Comparison of ENCODE assay signal across 1 cellular context in genomic region chr6:82247634-82248232, GRCh38.
TF ChIP-seq lines count a peak whose summit lies in the region.

IBTK (minus strand) TSS chr6:82247744; CDS start chr6:82240486, 7,258 bp downstream.

TF ChIP-seq in HepG2, 621 proteins besides CTCF, POLR2A, EP300 and RAD21 (continued from another document and continues in another):
- TF ChIP-seq DBP (CRISPR knock-in tag; IDR thresholded peaks at IDR 0.05; ENCODE audit: not compliant biosample characterization) (no peak), HMG20A (CRISPR knock-in tag; IDR thresholded peaks at IDR 0.05; ENCODE audit: borderline replicate concordance) (peak; percentile 9; the same call in 1 of the 2 replicates), CC2D1A (CRISPR knock-in tag; IDR thresholded peaks at IDR 0.05) (no peak), ZNF550 (CRISPR knock-in tag; IDR thresholded peaks at IDR 0.05; ENCODE audit: borderline replicate concordance) (no peak), ETV6 (CRISPR knock-in tag; conservative IDR thresholded peaks at IDR 0.05) (no peak), HES4 (CRISPR knock-in tag; IDR thresholded peaks at IDR 0.05; ENCODE audit: borderline replicate concordance) (peak; percentile 18; the same call in 1 of the 2 replicates), POLR2G (IDR thresholded peaks at IDR 0.05; ENCODE audit: low read depth, low read length) (peak; percentile 90), THYN1 (CRISPR knock-in tag; IDR thresholded peaks at IDR 0.05; ENCODE audit: borderline replicate concordance, low read depth) (no peak), ZNF317 (CRISPR knock-in tag; IDR thresholded peaks at IDR 0.05) (no peak; the same call in 1 of the 2 replicates), REXO4 (CRISPR knock-in tag; IDR thresholded peaks at IDR 0.05; ENCODE audit: borderline replicate concordance) (no peak), ZNF564 (CRISPR knock-in tag; IDR thresholded peaks at IDR 0.05) (no peak), ZNF160 (CRISPR knock-in tag; IDR thresholded peaks at IDR 0.05) (peak; percentile 85), NFATC3 (CRISPR knock-in tag; IDR thresholded peaks at IDR 0.05) (no peak), PHF8 (CRISPR knock-in tag; IDR thresholded peaks at IDR 0.05) (peak; percentile 78), DRAP1 (CRISPR knock-in tag; IDR thresholded peaks at IDR 0.05) (no peak; the same call in 1 of the 2 replicates), CENPX (CRISPR knock-in tag; IDR thresholded peaks at IDR 0.05) (no peak), ZNF331 (CRISPR knock-in tag; IDR thresholded peaks at IDR 0.05) (no peak; the same call in 1 of the 2 replicates), PHF20 (CRISPR knock-in tag; IDR thresholded peaks at IDR 0.05) (no peak), THRA (CRISPR knock-in tag; IDR thresholded peaks at IDR 0.05; ENCODE audit: borderline replicate concordance) (no peak; the same call in 1 of the 2 replicates), SRF (IDR thresholded peaks at IDR 0.05; ENCODE audit: low read depth, low read length) (no peak), ZNF614 (CRISPR knock-in tag; IDR thresholded peaks at IDR 0.05; ENCODE audit: borderline replicate concordance) (no peak), RXRB (CRISPR knock-in tag; IDR thresholded peaks at IDR 0.05; ENCODE audit: borderline replicate concordance) (peak; percentile 84; the same call in 1 of the 2 replicates), TCF7L2 (IDR thresholded peaks at IDR 0.05; ENCODE audit: low read depth, low read length) (no peak), AHDC1 (CRISPR knock-in tag; IDR thresholded peaks at IDR 0.05; ENCODE audit: borderline replicate concordance) (no peak), NFIB (CRISPR knock-in tag; IDR thresholded peaks at IDR 0.05; ENCODE audit: borderline replicate concordance) (no peak), ZNF850 (CRISPR knock-in tag; conservative IDR thresholded peaks at IDR 0.05) (no peak), MTA3 (CRISPR knock-in tag; IDR thresholded peaks at IDR 0.05) (no peak), ATF7-NPFF (CRISPR knock-in tag; IDR thresholded peaks at IDR 0.05; ENCODE audit: low read depth) (no peak; the same call in 1 of the 2 replicates), NFE2L2 (IDR thresholded peaks at IDR 0.05; ENCODE audit: low read length) (no peak; the same call in 1 of the 2 replicates), ZNF274 (CRISPR knock-in tag; IDR thresholded peaks at IDR 0.05) (no peak), ZFAT (CRISPR knock-in tag; conservative IDR thresholded peaks at IDR 0.05) (no peak; the same call in 1 of the 2 replicates), HMGXB4 (CRISPR knock-in tag; IDR thresholded peaks at IDR 0.05; ENCODE audit: borderline replicate concordance in 1 of 2, low read depth in 1 of 2) (peak in 1 of 2 experiments; percentile 67; a peak in 2 of 4 replicates), ZNF720 (CRISPR knock-in tag; IDR thresholded peaks at IDR 0.05) (no peak), ZNF121 (CRISPR knock-in tag; IDR thresholded peaks at IDR 0.05) (no peak; the same call in 1 of the 2 replicates), NR2F6 (IDR thresholded peaks at IDR 0.05) (peak; percentile 92), NR2F6 (CRISPR knock-in tag; IDR thresholded peaks at IDR 0.05) (peak; percentile 88), SSRP1 (CRISPR knock-in tag; IDR thresholded peaks at IDR 0.05) (no peak), ZFX (CRISPR knock-in tag; IDR thresholded peaks at IDR 0.05; ENCODE audit: low read depth) (peak; percentile 93), CREBL2 (CRISPR knock-in tag; IDR thresholded peaks at IDR 0.05; ENCODE audit: borderline replicate concordance) (no peak), MAX (IDR thresholded peaks at IDR 0.05) (no peak; the same call in none of the 2 replicates), ZNF670 (CRISPR knock-in tag; IDR thresholded peaks at IDR 0.05; ENCODE audit: borderline replicate concordance) (no peak), ZNF18 (CRISPR knock-in tag; IDR thresholded peaks at IDR 0.05; ENCODE audit: insufficient replicate concordance) (peak; percentile 54), GZF1 (CRISPR knock-in tag; IDR thresholded peaks at IDR 0.05) (no peak; the same call in 1 of the 2 replicates), CSRNP1 (CRISPR knock-in tag; IDR thresholded peaks at IDR 0.05) (no peak; the same call in 1 of the 2 replicates), HNF4G (IDR thresholded peaks at IDR 0.05; ENCODE audit: borderline replicate concordance, low read depth, low read length) (no peak), HNF4G (CRISPR knock-in tag; IDR thresholded peaks at IDR 0.05; ENCODE audit: borderline replicate concordance, low read depth) (0 out of 2 replicates have a peak, but pooled peaks have one; percentile 14), PRMT3 (CRISPR knock-in tag; IDR thresholded peaks at IDR 0.05; ENCODE audit: borderline replicate concordance, low read depth) (no peak), KLF11 (CRISPR knock-in tag; IDR thresholded peaks at IDR 0.05) (no peak), CREB3 (CRISPR knock-in tag; IDR thresholded peaks at IDR 0.05) (no peak), ZKSCAN8 (CRISPR knock-in tag; IDR thresholded peaks at IDR 0.05; ENCODE audit: borderline replicate concordance) (no peak), GLMP (CRISPR knock-in tag; IDR thresholded peaks at IDR 0.05; ENCODE audit: borderline replicate concordance) (no peak)
